ENCODE assay signal across 17 cellular contexts in the genomic region with DNA sequence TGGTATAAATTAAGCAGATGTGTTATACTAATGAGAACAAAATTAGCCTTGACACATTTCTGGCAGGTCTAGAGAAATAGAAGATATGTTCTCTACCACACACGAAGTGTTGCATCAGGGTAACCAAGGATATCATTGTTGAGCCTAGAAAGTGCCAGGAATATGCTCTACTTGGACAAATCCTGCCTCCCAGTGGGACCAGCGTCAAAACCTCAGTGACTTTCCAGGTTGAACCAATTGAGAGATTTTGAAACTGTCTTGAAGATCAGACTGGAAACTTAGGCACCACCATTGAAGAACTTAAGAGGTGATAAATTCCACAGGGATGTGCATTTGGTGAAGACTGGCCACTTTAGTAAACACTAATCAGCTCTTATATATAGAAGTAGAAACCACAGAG.
"Had no signal": no experiment of that assay in that cellular context is flagged by ENCODE, and none has a peak within 500 bp of the region (broad histone marks: within the 10 kb centered on the region; RNA-seq: fewer than 3 reads in every experiment).

No MANE protein-coding gene starts in this region.

- H3K9me3 ChIP-seq: colonic mucosa, heart right ventricle, lower lobe of right lung, thoracic aorta had no signal

- ATAC-seq: foreskin keratinocyte; left lobe of liver; lower lobe of right lung; natural killer cell; stimulated activated naive B cell treated with anti-CD40 and anti-IgM and Interleukin-4, amounts not matched to agents 10 μg/mL and 1 μg/mL and 100 μg/mL, for 72 hours; stimulated activated naive CD8-positive, alpha-beta T cell treated with anti-CD3 and anti-CD28 coated beads, Interleukin-15, amount 100 ng/mL, for 72 hours had no signal

- H3K4me1 ChIP-seq: colonic mucosa, heart right ventricle, lower lobe of right lung had no signal

- DNase-seq: cerebellar nuclear complex; colonic mucosa; dermis blood vessel endothelial cell; endodermal cell; foreskin keratinocyte; heart right ventricle; hypothalamus; lower lobe of right lung; natural killer cell; posterior cingulate gyrus; stimulated activated CD4-positive, alpha-beta T cell treated with anti-CD3 and anti-CD28 coated beads, Interleukin-4, amount 100 ng/mL, for 24 hours; stimulated activated naive B cell treated with anti-CD40 and anti-IgM and Interleukin-4, amounts not matched to agents 10 μg/mL and 1 μg/mL and 100 μg/mL, for 72 hours; stimulated activated naive CD8-positive, alpha-beta T cell treated with anti-CD3 and anti-CD28 coated beads, Interleukin-15, amount 100 ng/mL, for 72 hours; trophoblast cell had no signal

- H3K4me3 ChIP-seq: cardiac muscle cell, colonic mucosa, heart right ventricle, lower lobe of right lung, thoracic aorta had no signal

- H3K36me3 ChIP-seq: cardiac muscle cell, colonic mucosa, heart right ventricle, lower lobe of right lung, thoracic aorta had no signal

- H3K27me3 ChIP-seq: cardiac muscle cell, colonic mucosa, foreskin keratinocyte, heart right ventricle had no signal

- H3K27ac ChIP-seq: cardiac muscle cell, colonic mucosa, foreskin keratinocyte, heart right ventricle, lower lobe of right lung, thoracic aorta had no signal
